In genomic region chr22:41446639-41447434, GRCh38 we compare ENCODE assay signal across 8 cellular contexts. TPM values are rescaled to one million over a fixed set of nuclear protein-coding genes. Genes with fewer than 3 reads are reported as not detected.
DNase-seq lines count a peak whose midpoint lies in the region; ATAC-seq and TF ChIP-seq lines count a peak whose summit lies in the region.

A gene with protein sequence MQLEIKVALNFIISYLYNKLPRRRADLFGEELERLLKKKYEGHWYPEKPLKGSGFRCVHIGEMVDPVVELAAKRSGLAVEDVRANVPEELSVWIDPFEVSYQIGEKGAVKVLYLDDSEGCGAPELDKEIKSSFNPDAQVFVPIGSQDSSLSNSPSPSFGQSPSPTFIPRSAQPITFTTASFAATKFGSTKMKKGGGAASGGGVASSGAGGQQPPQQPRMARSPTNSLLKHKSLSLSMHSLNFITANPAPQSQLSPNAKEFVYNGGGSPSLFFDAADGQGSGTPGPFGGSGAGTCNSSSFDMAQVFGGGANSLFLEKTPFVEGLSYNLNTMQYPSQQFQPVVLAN (minus strand): TSS chr22:41446801. CDS start chr22:41437345, 9,456 bp downstream.

- no peaks in the 10 kb centered on the region for H3K27me3 Mint-ChIP-seq in Calu3 (ENCODE audit: unreplicated experiment)
- no peaks in the 10 kb centered on the region for H3K27me3 Mint-ChIP-seq in activated T-helper 2 cell treated with anti-CD3 and anti-CD28 coated beads, Interferon-gamma antibody, Interleukin-2, Interleukin-4, amounts not matched to agents 10 μg/mL and 5 μg/mL and 100 μg/mL, durations not matched to agents 14 hours and 24 hours and 36 hours (ENCODE audit: low read depth)
- no peaks in the 10 kb centered on the region for H3K27me3 Mint-ChIP-seq in natural killer cell (ENCODE audit: low read depth in 2 of 2)

- peak; percentile 99 for TF ChIP-seq POLR2A in Raji (IDR thresholded peaks at IDR 0.05; ENCODE audit: insufficient read depth, low read depth, low read length)

- CTCF ChIA-PET in Calu3 (lab: Charles Lee), result interaction anchor here (0.9 to 1.0 kb wide), 2 partner anchors 43 to 65 kb away, joined by 3 to 4 read pairs; partner anchors contain the start of gene TEF

- peak within 1 kb of the TSS; percentile 98 for H3K4me3 ChIP-seq in fibroblast of mammary gland (ENCODE audit: control insufficient read depth, low read depth, low read length)

- DNase-seq in Calu3 (peak; percentile 97), LoVo (ENCODE audit: low spot score) (peak; percentile 94), fibroblast of mammary gland (ENCODE audit: low read depth) (peak; percentile 94), natural killer cell (peak; percentile 94)
- DNase-seq in activated T-helper 2 cell treated with anti-CD3 and anti-CD28 coated beads, Interferon-gamma antibody, Interleukin-2, Interleukin-4, amounts not matched to agents 10 μg/mL and 5 μg/mL and 100 μg/mL, durations not matched to agents 14 hours and 24 hours and 36 hours (ENCODE audit: low spot score), result peak; percentile 95
- peak; percentile 90 to 94 (median 92) for DNase-seq in stimulated activated naive CD4-positive, alpha-beta T cell (lab: John Stamatoyannopoulos, UW)

- intact Hi-C loops in Calu3 (cut with micrococcal nuclease; ENCODE audit: unreplicated experiment), result no loop called here
- intact Hi-C loops in activated T-helper 2 cell treated with anti-CD3 and anti-CD28 coated beads, Interferon-gamma antibody, Interleukin-2, Interleukin-4, amounts not matched to agents 10 μg/mL and 5 μg/mL and 100 μg/mL, durations not matched to agents 14 hours and 24 hours and 36 hours (cut with micrococcal nuclease), result loop anchor here (2.0 to 10.0 kb wide), 3 partner anchors 178 to 494 kb away; partner anchors contain the start of genes DESI1, L3MBTL2 and XRCC6
- intact Hi-C loops in natural killer cell (cut with micrococcal nuclease), result loop anchor here (2.0 kb wide), 1 partner anchor 42 kb away; no protein-coding TSS in a partner anchor

- peak within 1 kb of the TSS; percentile 93 for H3K4me3 Mint-ChIP-seq in Calu3 (ENCODE audit: low read depth, unreplicated experiment)
- peak within 1 kb of the TSS; percentile 96 for H3K4me3 Mint-ChIP-seq in activated T-helper 2 cell treated with anti-CD3 and anti-CD28 coated beads, Interferon-gamma antibody, Interleukin-2, Interleukin-4, amounts not matched to agents 10 μg/mL and 5 μg/mL and 100 μg/mL, durations not matched to agents 14 hours and 24 hours and 36 hours (ENCODE audit: low read depth)
- H3K4me3 Mint-ChIP-seq in natural killer cell, result peak within 1 kb of the TSS; percentile 93

- TF ChIP-seq CTCF in Calu3 (IDR thresholded peaks at IDR 0.05; ENCODE audit: unreplicated experiment) (no peak), fibroblast of mammary gland (conservative IDR thresholded peaks at IDR 0.05; ENCODE audit: control insufficient read depth, insufficient read depth, low read depth, low read length) (no peak), natural killer cell (IDR thresholded peaks at IDR 0.05) (no peak)

- H3K36me3 Mint-ChIP-seq in Calu3 (ENCODE audit: insufficient read depth, unreplicated experiment), result peaks cover 73% of the 10 kb centered on the region
- H3K36me3 Mint-ChIP-seq in activated T-helper 2 cell treated with anti-CD3 and anti-CD28 coated beads, Interferon-gamma antibody, Interleukin-2, Interleukin-4, amounts not matched to agents 10 μg/mL and 5 μg/mL and 100 μg/mL, durations not matched to agents 14 hours and 24 hours and 36 hours (ENCODE audit: low read depth), result peaks cover 22% of the 10 kb centered on the region
- no peaks in the 10 kb centered on the region for H3K36me3 Mint-ChIP-seq in natural killer cell

- H3K9me3 Mint-ChIP-seq in Calu3 (ENCODE audit: low read depth, unreplicated experiment) (no peaks in the 10 kb centered on the region), natural killer cell (no peaks in the 10 kb centered on the region)
- H3K9me3 Mint-ChIP-seq in activated T-helper 2 cell treated with anti-CD3 and anti-CD28 coated beads, Interferon-gamma antibody, Interleukin-2, Interleukin-4, amounts not matched to agents 10 μg/mL and 5 μg/mL and 100 μg/mL, durations not matched to agents 14 hours and 24 hours and 36 hours, result no peaks in the 10 kb centered on the region

- peaks cover 22% of the 10 kb centered on the region for H3K4me1 Mint-ChIP-seq in Calu3 (ENCODE audit: low read depth, unreplicated experiment)
- H3K4me1 Mint-ChIP-seq in activated T-helper 2 cell treated with anti-CD3 and anti-CD28 coated beads, Interferon-gamma antibody, Interleukin-2, Interleukin-4, amounts not matched to agents 10 μg/mL and 5 μg/mL and 100 μg/mL, durations not matched to agents 14 hours and 24 hours and 36 hours (ENCODE audit: low read depth), result peaks cover 13% of the 10 kb centered on the region
- peaks cover 35 to 54% of the 10 kb centered on the region in 2 donors for H3K4me1 Mint-ChIP-seq in natural killer cell

- BruUV-seq in Calu3 (replicated peaks; lab: Mats Ljungman, UMichigan), result TSS peak; percentile 46

- H3K27ac Mint-ChIP-seq in Calu3 (ENCODE audit: unreplicated experiment), result peak within 1 kb of the TSS; percentile 98
- peak within 1 kb of the TSS; percentile 98 for H3K27ac Mint-ChIP-seq in activated T-helper 2 cell treated with anti-CD3 and anti-CD28 coated beads, Interferon-gamma antibody, Interleukin-2, Interleukin-4, amounts not matched to agents 10 μg/mL and 5 μg/mL and 100 μg/mL, durations not matched to agents 14 hours and 24 hours and 36 hours
- peak within 1 kb of the TSS; percentile 93 to 99 for H3K27ac Mint-ChIP-seq in natural killer cell

- ATAC-seq in GM21737 (IDR thresholded peaks at IDR 0.05; ENCODE audit: unreplicated experiment), result peak; percentile 44
- ATAC-seq in natural killer cell, result peak; percentile 71 to 91 (median 75)

RNA-seq across cellular contexts. Expression of the gene that starts here (rescaled TPM):
- total RNA-seq in Calu3 (2022) (57.3 and 64.1 TPM in 2 replicates), natural killer cell (10 to 100 TPM; 26.4 to 42.2 (median 32.6) TPM)
- 41.2 and 44.2 TPM in 2 replicates for total RNA-seq in activated T-helper 2 cell treated with anti-CD3 and anti-CD28 coated beads, Interferon-gamma antibody, Interleukin-2, Interleukin-4, amounts not matched to agents 10 μg/mL and 5 μg/mL and 100 μg/mL, durations not matched to agents 14 hours and 24 hours and 36 hours

Comparison
In these comparisons a context has a peak if more than half of its experiments do, and no peak if none do; other contexts are left out.
1. Peak in every context shown above with its lines: DNase-seq, ATAC-seq and H3K4me3 ChIP-seq.